Comparison of ENCODE assay signal across 1 cellular context in the genomic region with DNA sequence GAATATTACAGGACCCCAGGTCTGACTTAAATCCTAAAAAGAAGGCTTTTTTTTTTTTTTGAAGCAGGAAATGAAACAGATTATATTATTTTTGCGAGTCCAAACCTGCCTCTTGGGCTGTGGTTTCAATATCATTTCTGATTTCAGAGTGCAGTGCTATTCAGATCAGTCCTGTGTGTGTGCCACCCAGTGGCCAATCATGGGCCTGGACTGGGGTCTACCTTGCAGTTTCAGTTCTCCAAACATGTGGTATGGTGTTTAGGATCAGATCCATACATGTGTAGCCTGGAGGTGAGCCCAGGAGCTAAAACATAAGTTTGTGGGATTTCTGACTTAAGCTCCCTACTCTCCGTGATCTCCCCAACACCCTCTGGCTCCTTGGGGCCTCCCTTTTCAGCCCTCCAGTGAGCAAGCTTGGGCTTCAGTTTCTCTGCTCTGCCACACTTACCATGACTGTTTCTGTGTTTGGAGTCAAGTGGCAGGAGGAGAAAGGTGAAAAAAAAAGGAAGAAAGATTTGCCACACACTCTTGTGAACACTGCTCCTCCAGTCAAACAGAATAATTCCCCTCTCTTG.
TF ChIP-seq lines count a peak whose summit lies in the region.

No MANE protein-coding gene starts in this region.

TF ChIP-seq in HCT116, 20 proteins besides CTCF, POLR2A, EP300 and RAD21 (continued from another document):
- TF ChIP-seq, protein P1, sequence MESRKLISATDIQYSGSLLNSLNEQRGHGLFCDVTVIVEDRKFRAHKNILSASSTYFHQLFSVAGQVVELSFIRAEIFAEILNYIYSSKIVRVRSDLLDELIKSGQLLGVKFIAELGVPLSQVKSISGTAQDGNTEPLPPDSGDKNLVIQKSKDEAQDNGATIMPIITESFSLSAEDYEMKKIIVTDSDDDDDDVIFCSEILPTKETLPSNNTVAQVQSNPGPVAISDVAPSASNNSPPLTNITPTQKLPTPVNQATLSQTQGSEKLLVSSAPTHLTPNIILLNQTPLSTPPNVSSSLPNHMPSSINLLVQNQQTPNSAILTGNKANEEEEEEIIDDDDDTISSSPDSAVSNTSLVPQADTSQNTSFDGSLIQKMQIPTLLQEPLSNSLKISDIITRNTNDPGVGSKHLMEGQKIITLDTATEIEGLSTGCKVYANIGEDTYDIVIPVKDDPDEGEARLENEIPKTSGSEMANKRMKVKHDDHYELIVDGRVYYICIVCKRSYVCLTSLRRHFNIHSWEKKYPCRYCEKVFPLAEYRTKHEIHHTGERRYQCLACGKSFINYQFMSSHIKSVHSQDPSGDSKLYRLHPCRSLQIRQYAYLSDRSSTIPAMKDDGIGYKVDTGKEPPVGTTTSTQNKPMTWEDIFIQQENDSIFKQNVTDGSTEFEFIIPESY (IDR thresholded peaks at IDR 0.05; ENCODE audit: extremely low read depth, insufficient replicate concordance, low read length), result no peak
- TF ChIP-seq, protein P2, sequence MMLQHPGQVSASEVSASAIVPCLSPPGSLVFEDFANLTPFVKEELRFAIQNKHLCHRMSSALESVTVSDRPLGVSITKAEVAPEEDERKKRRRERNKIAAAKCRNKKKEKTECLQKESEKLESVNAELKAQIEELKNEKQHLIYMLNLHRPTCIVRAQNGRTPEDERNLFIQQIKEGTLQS (IDR thresholded peaks at IDR 0.05), result no peak
- TF ChIP-seq, protein P3, sequence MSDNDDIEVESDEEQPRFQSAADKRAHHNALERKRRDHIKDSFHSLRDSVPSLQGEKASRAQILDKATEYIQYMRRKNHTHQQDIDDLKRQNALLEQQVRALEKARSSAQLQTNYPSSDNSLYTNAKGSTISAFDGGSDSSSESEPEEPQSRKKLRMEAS (IDR thresholded peaks at IDR 0.05), result no peak
- TF ChIP-seq ELF1 (IDR thresholded peaks at IDR 0.05; ENCODE audit: borderline replicate concordance, low read depth), result no peak
